24 cellular contexts compared by ENCODE assay signal in genomic region chr18:79778291-79778791, GRCh38. TPM values are rescaled to one million over a fixed set of nuclear protein-coding genes. Genes with fewer than 3 reads are reported as not detected.
"Had no signal": no experiment of that assay in that cellular context is flagged by ENCODE, and none has a peak within 500 bp of the region (broad histone marks: within the 10 kb centered on the region; RNA-seq: fewer than 3 reads in every experiment).

No MANE protein-coding gene starts in this region.

- H3K27me3 Mint-ChIP-seq: activated CD4-positive, alpha-beta T cell treated with anti-CD3 and anti-CD28 coated beads, Interleukin-2, amount 10 ng/mL, durations not matched to agents 24 days and 14 days had no signal

- H3K79me2 ChIP-seq: hepatocyte had no signal

- H3K9me3 ChIP-seq: body of pancreas, colonic mucosa, esophagus muscularis mucosa, left ventricle myocardium inferior, neutrophil had no signal

- H3K4me3 Mint-ChIP-seq: activated CD4-positive, alpha-beta T cell treated with anti-CD3 and anti-CD28 coated beads, Interleukin-2, amount 10 ng/mL, durations not matched to agents 24 days and 14 days; activated naive CD4-positive, alpha-beta T cell treated with anti-CD3 and anti-CD28 coated beads, Interleukin-2, amount 50 U/mL, for 24 hours; memory B cell; naive thymus-derived CD8-positive, alpha-beta T cell; type B pancreatic cell had no signal

- H3K27ac ChIP-seq: body of pancreas, colonic mucosa, esophagus muscularis mucosa, hepatocyte, left ventricle myocardium inferior, neutrophil, skin epidermis had no signal

- H3K27me3 ChIP-seq: body of pancreas, colonic mucosa, hepatocyte had no signal

- H3K4me2 ChIP-seq: hepatocyte had no signal

- H3K4me3 ChIP-seq: body of pancreas, colonic mucosa, esophagus muscularis mucosa, hepatocyte, left ventricle myocardium inferior, skin epidermis had no signal

- DNase-seq: activated CD4-positive, alpha-beta T cell treated with anti-CD3 and anti-CD28 coated beads, Interleukin-2, amount 10 ng/mL, durations not matched to agents 24 days and 14 days; activated CD4-positive, CD25-positive, alpha-beta regulatory T cell; amniotic stem cell; body of pancreas; caudate nucleus; colonic mucosa; islet precursor cell; left ventricle myocardium inferior; naive thymus-derived CD8-positive, alpha-beta T cell; retina; stimulated activated CD4-positive, alpha-beta T cell treated with anti-CD3 and anti-CD28 coated beads, Interleukin-4, amount 100 ng/mL, for 4 hours; stimulated activated CD8-positive, alpha-beta memory T cell treated with anti-CD3 and anti-CD28 coated beads, Interleukin-4, amount 100 ng/mL, for 48 hours; stimulated activated naive CD4-positive, alpha-beta T cell treated with Interleukin-2 at 50 U/mL for 16 hours; substantia nigra; T-helper 2 cell had no signal

- H2AFZ ChIP-seq: hepatocyte had no signal

- H3K9me3 Mint-ChIP-seq: activated CD4-positive, alpha-beta T cell treated with anti-CD3 and anti-CD28 coated beads, Interleukin-2, amount 10 ng/mL, durations not matched to agents 24 days and 14 days; activated naive CD4-positive, alpha-beta T cell treated with anti-CD3 and anti-CD28 coated beads, Interleukin-2, amount 50 U/mL, for 24 hours; memory B cell had no signal

- H3K27ac Mint-ChIP-seq: activated CD4-positive, alpha-beta T cell treated with anti-CD3 and anti-CD28 coated beads, Interleukin-2, amount 10 ng/mL, durations not matched to agents 24 days and 14 days; activated naive CD4-positive, alpha-beta T cell treated with anti-CD3 and anti-CD28 coated beads, Interleukin-2, amount 50 U/mL, for 24 hours; memory B cell; type B pancreatic cell had no signal

- H3K36me3 Mint-ChIP-seq: activated naive CD4-positive, alpha-beta T cell treated with anti-CD3 and anti-CD28 coated beads, Interleukin-2, amount 50 U/mL, for 24 hours; memory B cell; naive thymus-derived CD8-positive, alpha-beta T cell; type B pancreatic cell had no signal

- H3K4me1 Mint-ChIP-seq: activated CD4-positive, alpha-beta T cell treated with anti-CD3 and anti-CD28 coated beads, Interleukin-2, amount 10 ng/mL, durations not matched to agents 24 days and 14 days; activated naive CD4-positive, alpha-beta T cell treated with anti-CD3 and anti-CD28 coated beads, Interleukin-2, amount 50 U/mL, for 24 hours; memory B cell; naive thymus-derived CD8-positive, alpha-beta T cell had no signal

- H3K36me3 ChIP-seq: colonic mucosa, esophagus muscularis mucosa, left ventricle myocardium inferior, neutrophil had no signal

- H3K4me1 ChIP-seq: body of pancreas, colonic mucosa, esophagus muscularis mucosa, left ventricle myocardium inferior had no signal

- ATAC-seq: body of pancreas; naive thymus-derived CD8-positive, alpha-beta T cell had no signal

RNA-seq across cellular contexts. Expression of gene KCNG2, which starts 19.4 kb away (rescaled TPM):
- total RNA-seq: activated CD4-positive, alpha-beta T cell treated with anti-CD3 and anti-CD28 coated beads, Interleukin-2, amount 10 ng/mL, durations not matched to agents 24 days and 14 days; activated CD8-positive, alpha-beta memory T cell treated with anti-CD3 and anti-CD28 coated beads for 36 hours; body of pancreas; hepatocyte; left ventricle myocardium inferior; mucosa of gallbladder; naive thymus-derived CD8-positive, alpha-beta T cell had no signal
- polyA plus RNA-seq: hepatocyte; naive thymus-derived CD8-positive, alpha-beta T cell had no signal
